Comparison of ENCODE assay signal across 8 cellular contexts in the genomic region with DNA sequence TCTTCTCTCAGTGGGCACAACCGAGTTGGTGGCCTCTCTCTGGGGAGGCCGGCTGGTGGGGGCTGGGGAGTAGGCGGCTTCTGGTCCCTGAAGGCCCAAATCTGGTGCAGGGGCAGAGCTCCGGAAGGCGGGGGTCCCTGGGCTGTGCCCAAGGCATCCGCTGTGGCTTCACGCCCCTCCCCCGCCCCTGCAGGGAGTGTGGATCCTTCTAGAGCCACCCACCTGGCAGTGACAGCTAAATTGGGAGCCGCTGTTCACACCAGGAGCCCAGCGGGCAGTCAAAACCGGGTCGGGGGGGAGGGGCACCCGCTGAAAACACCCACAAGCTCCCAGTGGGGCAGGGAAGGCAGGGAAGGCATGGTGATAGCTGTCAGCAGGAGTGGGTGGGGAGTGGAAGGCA. TPM values are rescaled to one million over a fixed set of nuclear protein-coding genes. Genes with fewer than 3 reads are reported as not detected.
"Had no signal": no experiment of that assay in that cellular context is flagged by ENCODE, and none has a peak within 500 bp of the region (broad histone marks: within the 10 kb centered on the region; RNA-seq: fewer than 3 reads in every experiment).

No MANE protein-coding gene starts in this region.

- H3K27ac ChIP-seq: HL-60 had no signal

- ATAC-seq: GM23338, HepG2 had no signal

- H3K4me2 ChIP-seq: GM23338 had no signal

- H3K4me3 ChIP-seq: GM23338 had no signal

- DNase-seq: H9, HCEC 1CT, HFFc6, KG1 had no signal

- H2AFZ ChIP-seq: GM23338 had no signal

RNA-seq across cellular contexts. Expression of a gene that starts 4.6 kb away (rescaled TPM):
- polyA plus RNA-seq: IgD-negative memory B cell had no signal
